ENCODE assay signal across 18 cellular contexts in the genomic region with DNA sequence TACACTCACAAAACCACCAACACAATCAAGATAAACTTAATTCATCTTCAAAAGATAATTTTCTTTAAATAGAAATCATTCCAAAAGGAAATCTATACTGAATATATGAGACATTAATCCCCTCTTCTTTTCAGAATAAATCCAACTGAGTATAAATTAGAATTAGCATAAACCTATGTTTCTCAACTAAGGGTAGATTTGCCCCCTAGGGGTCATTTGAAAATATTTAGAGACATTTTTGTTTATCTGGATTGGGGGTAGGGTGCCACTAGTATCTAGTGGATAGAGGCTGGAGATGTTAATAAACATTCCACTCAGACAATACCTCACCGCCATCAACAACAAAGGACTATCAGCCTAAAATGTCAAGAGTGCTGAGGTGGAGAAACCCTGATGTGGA. TPM values are rescaled to one million over a fixed set of nuclear protein-coding genes. Genes with fewer than 3 reads are reported as not detected.
DNase-seq lines count a peak whose midpoint lies in the region; ATAC-seq and TF ChIP-seq lines count a peak whose summit lies in the region.
"Had no signal": no experiment of that assay in that cellular context is flagged by ENCODE, and none has a peak within 500 bp of the region (broad histone marks: within the 10 kb centered on the region; RNA-seq: fewer than 3 reads in every experiment).

No MANE protein-coding gene starts in this region.

- no peak for TF ChIP-seq EP300 in sigmoid colon (IDR thresholded peaks at IDR 0.05)

- H3K9me3 Mint-ChIP-seq in CD8-positive, alpha-beta memory T cell = no peaks in the 10 kb centered on the region

- H2AFZ ChIP-seq in OCI-LY3 (ENCODE audit: low read depth, low read length) = no peak overlapping the region
- H2AFZ ChIP-seq: PC-9 had no signal

- H3K27ac ChIP-seq in C4-2B (no peak overlapping the region), OCI-LY3 (ENCODE audit: low read length) (no peak overlapping the region), foreskin keratinocyte (no peak overlapping the region), sigmoid colon (no peak overlapping the region)
- no peak overlapping the region for H3K27ac ChIP-seq in CD8-positive, alpha-beta memory T cell (ENCODE audit: low read depth, low read length)
- H3K27ac ChIP-seq: PC-9 had no signal

- intact Hi-C loops in sigmoid colon (cut with DNase I) = no loop called here

- no peak overlapping the region for H3K27ac Mint-ChIP-seq in CD8-positive, alpha-beta memory T cell
- H3K27ac Mint-ChIP-seq: T-helper 17 cell had no signal

- POLR2A ChIA-PET in CD8-positive, alpha-beta memory T cell (lab: Charles Lee) = no interaction called here

- no peak overlapping the region for H3K4me3 Mint-ChIP-seq in CD8-positive, alpha-beta memory T cell
- H3K4me3 Mint-ChIP-seq: T-helper 17 cell had no signal

- DNase-seq in ELR (ENCODE audit: low read depth) = peak; percentile 33
- no peak for DNase-seq in foreskin keratinocyte
- DNase-seq in DMS79 treated with DMSO at 0.1 percent for 48 hours (lab: John Stamatoyannopoulos, UW) = no peak
- DNase-seq in sigmoid colon = no peak
- no peak for DNase-seq in CD8-positive, alpha-beta memory T cell
- DNase-seq: DMS153, GDM1, GOT3, Karpas-422, MV-4-11, NCI-H1436 treated with DMSO at 0.1 percent for 48 hours, NCI-H2081 treated with DMSO at 0.1 percent for 48 hours, NCI-H524, PC-9, T-helper 17 cell had no signal

- H3K4me3 ChIP-seq in OCI-LY3 (ENCODE audit: low read length) (no peak overlapping the region), sigmoid colon (no peak overlapping the region)
- no peak overlapping the region for H3K4me3 ChIP-seq in CD8-positive, alpha-beta memory T cell (ENCODE audit: low read length)
- H3K4me3 ChIP-seq: PC-9 had no signal

- peaks cover 18 to 27% (median 19%) of the 10 kb centered on the region in 3 donors for H3K4me1 Mint-ChIP-seq in CD8-positive, alpha-beta memory T cell

- CTCF ChIA-PET in CD8-positive, alpha-beta memory T cell (lab: Charles Lee) = interaction anchor here (1.2 kb wide), 1 partner anchor 9 kb away, joined by 4 read pairs; no protein-coding TSS in a partner anchor

- TF ChIP-seq CTCF in C4-2B (conservative IDR thresholded peaks at IDR 0.05) (peak; percentile 24), OCI-LY3 (IDR thresholded peaks at IDR 0.05; ENCODE audit: low read depth, low read length) (peak; percentile 41), foreskin keratinocyte (conservative IDR thresholded peaks at IDR 0.05) (peak; percentile 28), sigmoid colon (IDR thresholded peaks at IDR 0.05) (no peak)

- 98 to 100% methylated on average over 1 of the region's 1 CpG for WGBS in sigmoid colon, 2 donors

- no peak for ATAC-seq in foreskin keratinocyte
- no peak for ATAC-seq in GM18867 (IDR thresholded peaks at IDR 0.05; ENCODE audit: unreplicated experiment)
- ATAC-seq: T-helper 17 cell had no signal

- H3K4me1 ChIP-seq in OCI-LY3 (ENCODE audit: low read length) (peaks cover 6% of the 10 kb centered on the region), foreskin keratinocyte (no peaks in the 10 kb centered on the region), sigmoid colon (no peaks in the 10 kb centered on the region)
- H3K4me1 ChIP-seq in CD8-positive, alpha-beta memory T cell (ENCODE audit: insufficient read depth, low read length) = no peaks in the 10 kb centered on the region

- no peaks in the 10 kb centered on the region for H3K9me3 ChIP-seq in OCI-LY3 (ENCODE audit: insufficient read depth, low read length)
- H3K9me3 ChIP-seq in sigmoid colon = no peaks in the 10 kb centered on the region
- no peaks in the 10 kb centered on the region for H3K9me3 ChIP-seq in CD8-positive, alpha-beta memory T cell (ENCODE audit: low read length)

- no peaks in the 10 kb centered on the region for H3K36me3 Mint-ChIP-seq in CD8-positive, alpha-beta memory T cell

- no peak overlapping the region for H3K4me2 ChIP-seq in OCI-LY3 (ENCODE audit: low read length)
- H3K4me2 ChIP-seq: PC-9 had no signal

- TF ChIP-seq POLR2A in sigmoid colon (IDR thresholded peaks at IDR 0.05) = no peak

- H3K27me3 ChIP-seq in OCI-LY3 (ENCODE audit: low read depth, low read length) = no peaks in the 10 kb centered on the region
- no peaks in the 10 kb centered on the region for H3K27me3 ChIP-seq in foreskin keratinocyte
- no peaks in the 10 kb centered on the region for H3K27me3 ChIP-seq in sigmoid colon
- no peaks in the 10 kb centered on the region for H3K27me3 ChIP-seq in CD8-positive, alpha-beta memory T cell (ENCODE audit: insufficient read depth, low read length, poor library complexity, severe bottlenecking)

- peaks cover 0 to 3% of the 10 kb centered on the region in 2 donors for H3K27me3 Mint-ChIP-seq in CD8-positive, alpha-beta memory T cell
- H3K27me3 Mint-ChIP-seq: T-helper 17 cell had no signal

- no peaks in the 10 kb centered on the region for H4K20me1 ChIP-seq in OCI-LY3 (ENCODE audit: insufficient read depth, low read length)

- H3K79me2 ChIP-seq in OCI-LY3 (ENCODE audit: low read length) = no peaks in the 10 kb centered on the region

- H3K36me3 ChIP-seq in OCI-LY3 (replicated peaks; ENCODE audit: low read depth, low read length) (no peaks in the 10 kb centered on the region), sigmoid colon (no peaks in the 10 kb centered on the region)
- H3K36me3 ChIP-seq in CD8-positive, alpha-beta memory T cell (ENCODE audit: insufficient read depth, low read length) = no peaks in the 10 kb centered on the region

- H3K9ac ChIP-seq in OCI-LY3 (ENCODE audit: low read length) = no peak overlapping the region

RNA-seq across cellular contexts. Expression of gene TNFSF4, which starts 6.5 kb away (rescaled TPM):
- 0.35 and 0.75 TPM in 2 replicates for total RNA-seq in foreskin keratinocyte
- 0.25 and 0.38 TPM in 2 replicates for polyA plus RNA-seq in foreskin keratinocyte
- total RNA-seq in sigmoid colon = 1 to 10 TPM in 3 of 4 donors, under 1 TPM in 1; 0.99 to 1.8 (median 1.5) TPM
- polyA plus RNA-seq in sigmoid colon = 1 to 10 TPM in 1 of 3 donors, under 1 TPM in 2; 0.23 to 2.7 (median 0.60) TPM
- total RNA-seq in CD8-positive, alpha-beta memory T cell = 10 to 100 TPM; 27.7 to 28.4 TPM
- 0.64 TPM for polyA plus RNA-seq in CD8-positive, alpha-beta memory T cell

Comparison
In these comparisons a context has a peak if more than half of its experiments do, and no peak if none do; other contexts are left out.
1. CTCF ChIP-seq: peak in C4-2B (single experiment), OCI-LY3 (single experiment) and foreskin keratinocyte (single experiment); none in sigmoid colon (0 of 4).
2. RNA of gene TNFSF4, which starts 6.5 kb away (total RNA-seq): 27.7 to 28.4 TPM in CD8-positive, alpha-beta memory T cell; 0.99 to 1.8 TPM in sigmoid colon and 0.35 to 0.75 TPM in foreskin keratinocyte; every median in the first group is over 10 times any median in the second.